1 cellular context compared by ENCODE assay signal in genomic region chr12:77855548-77855947, GRCh38.
TF ChIP-seq lines count a peak whose summit lies in the region.

No MANE protein-coding gene starts in this region.

TF ChIP-seq in PFSK-1, 5 proteins besides CTCF, POLR2A, EP300 and RAD21 (continued from another document):
- no peak for TF ChIP-seq REST (IDR thresholded peaks at IDR 0.05; ENCODE audit: insufficient read depth in 1 of 2, low read depth in 2 of 2, low read length in 2 of 2)
